ENCODE assay signal across 1 cellular context in genomic region chr14:23275412-23275811, GRCh38.
TF ChIP-seq lines count a peak whose summit lies in the region.

No MANE protein-coding gene starts in this region.

TF ChIP-seq in HepG2, 621 proteins besides CTCF, POLR2A, EP300 and RAD21 (continues in another document):
- TF ChIP-seq CHD2 (IDR thresholded peaks at IDR 0.05; ENCODE audit: low read depth, low read length): no peak
- TF ChIP-seq ARNT (IDR thresholded peaks at IDR 0.05): no peak
- TF ChIP-seq REXO4 (CRISPR knock-in tag; IDR thresholded peaks at IDR 0.05; ENCODE audit: borderline replicate concordance): no peak
- no peak for TF ChIP-seq THAP7 (CRISPR knock-in tag; IDR thresholded peaks at IDR 0.05)
- TF ChIP-seq NFE2 (CRISPR knock-in tag; IDR thresholded peaks at IDR 0.05): no peak
- peak; percentile 42; the same call in 1 of the 2 replicates for TF ChIP-seq ATF7 (IDR thresholded peaks at IDR 0.05)
- TF ChIP-seq ATF7 (CRISPR knock-in tag; IDR thresholded peaks at IDR 0.05): no peak
- no peak for TF ChIP-seq PRDM10 (CRISPR knock-in tag; IDR thresholded peaks at IDR 0.05; ENCODE audit: low read depth)
- no peak for TF ChIP-seq ZNF724P (CRISPR knock-in tag; IDR thresholded peaks at IDR 0.05; ENCODE audit: borderline replicate concordance)
- peak; percentile 68 for TF ChIP-seq RBM22 (optimal IDR thresholded peaks at IDR 0.05; ENCODE audit: low read length)
- TF ChIP-seq KDM1A (CRISPR knock-in tag; IDR thresholded peaks at IDR 0.05): no peak
- TF ChIP-seq KDM4B (CRISPR knock-in tag; IDR thresholded peaks at IDR 0.05): no peak
- TF ChIP-seq ZNF598 (CRISPR knock-in tag; IDR thresholded peaks at IDR 0.05; ENCODE audit: borderline replicate concordance): no peak
- TF ChIP-seq ZNF780A (CRISPR knock-in tag; IDR thresholded peaks at IDR 0.05): no peak
- TF ChIP-seq ZKSCAN8 (CRISPR knock-in tag; IDR thresholded peaks at IDR 0.05; ENCODE audit: borderline replicate concordance): no peak
- TF ChIP-seq ZNF788 (CRISPR knock-in tag; IDR thresholded peaks at IDR 0.05; ENCODE audit: borderline replicate concordance): no peak
- no peak for TF ChIP-seq ZNF30 (CRISPR knock-in tag; IDR thresholded peaks at IDR 0.05)
- no peak for TF ChIP-seq CBFB (CRISPR knock-in tag; IDR thresholded peaks at IDR 0.05)
- no peak for TF ChIP-seq RFXAP (CRISPR knock-in tag; IDR thresholded peaks at IDR 0.05; ENCODE audit: borderline replicate concordance)
- TF ChIP-seq REST (IDR thresholded peaks at IDR 0.05; ENCODE audit: borderline replicate concordance in 1 of 2, low read depth in 1 of 2, low read length in 2 of 2): no peak
- no peak for TF ChIP-seq ZBTB43 (CRISPR knock-in tag; conservative IDR thresholded peaks at IDR 0.05)
- TF ChIP-seq ZNF501 (CRISPR knock-in tag; IDR thresholded peaks at IDR 0.05): no peak
- TF ChIP-seq RBM39 (IDR thresholded peaks at IDR 0.05; ENCODE audit: low read depth, low read length, poor library complexity, severe bottlenecking): no peak
- TF ChIP-seq ZNF7 (CRISPR knock-in tag; IDR thresholded peaks at IDR 0.05): no peak
- no peak for TF ChIP-seq ZC3H13 (CRISPR knock-in tag; IDR thresholded peaks at IDR 0.05)
- TF ChIP-seq LCORL (IDR thresholded peaks at IDR 0.05): peak; percentile 17; the same call in 1 of the 2 replicates
- no peak for TF ChIP-seq LCORL (CRISPR knock-in tag; IDR thresholded peaks at IDR 0.05)
- no peak for TF ChIP-seq ARNTL (CRISPR knock-in tag; IDR thresholded peaks at IDR 0.05)
- no peak for TF ChIP-seq GFI1 (CRISPR knock-in tag; IDR thresholded peaks at IDR 0.05; ENCODE audit: borderline replicate concordance)
- TF ChIP-seq GABPA (IDR thresholded peaks at IDR 0.05; ENCODE audit: low read depth, low read length): no peak
- TF ChIP-seq GABPA (CRISPR knock-in tag; IDR thresholded peaks at IDR 0.05; ENCODE audit: low read depth): no peak
- no peak for TF ChIP-seq TRIM22 (IDR thresholded peaks at IDR 0.05)
- TF ChIP-seq POLR2G (IDR thresholded peaks at IDR 0.05; ENCODE audit: low read depth, low read length): peak; percentile 29; the same call in 1 of the 2 replicates
- TF ChIP-seq MIER2 (CRISPR knock-in tag; IDR thresholded peaks at IDR 0.05): no peak
- TF ChIP-seq POGZ (CRISPR knock-in tag; IDR thresholded peaks at IDR 0.05): no peak
- TF ChIP-seq KMT2B (CRISPR knock-in tag; IDR thresholded peaks at IDR 0.05): no peak
- no peak for TF ChIP-seq TAF15 (IDR thresholded peaks at IDR 0.05; ENCODE audit: low read depth, low read length, poor library complexity, severe bottlenecking)
- no peak for TF ChIP-seq TRAFD1 (CRISPR knock-in tag; IDR thresholded peaks at IDR 0.05; ENCODE audit: borderline replicate concordance)
- no peak for TF ChIP-seq HNRNPK (IDR thresholded peaks at IDR 0.05; ENCODE audit: low read depth, low read length, poor library complexity, severe bottlenecking)
- no peak for TF ChIP-seq STAT5B (CRISPR knock-in tag; IDR thresholded peaks at IDR 0.05)
- no peak for TF ChIP-seq ZNF747 (CRISPR knock-in tag; IDR thresholded peaks at IDR 0.05; ENCODE audit: borderline replicate concordance)
- TF ChIP-seq ZBTB42 (CRISPR knock-in tag; IDR thresholded peaks at IDR 0.05): no peak
- no peak for TF ChIP-seq TIGD3 (CRISPR knock-in tag; IDR thresholded peaks at IDR 0.05; ENCODE audit: borderline replicate concordance)
- TF ChIP-seq TBX3 (IDR thresholded peaks at IDR 0.05; ENCODE audit: borderline replicate concordance): 0 out of 2 replicates have a peak, but pooled peaks have one; percentile 24
- TF ChIP-seq ZFP90 (CRISPR knock-in tag; IDR thresholded peaks at IDR 0.05; ENCODE audit: borderline replicate concordance): no peak
- TF ChIP-seq RXRA (CRISPR knock-in tag; IDR thresholded peaks at IDR 0.05): no peak
- TF ChIP-seq RNF2 (conservative IDR thresholded peaks at IDR 0.05; ENCODE audit: low read depth): no peak
- TF ChIP-seq U2AF1 (optimal IDR thresholded peaks at IDR 0.05; ENCODE audit: low read depth, low read length): no peak
- TF ChIP-seq ZC3H4 (CRISPR knock-in tag; IDR thresholded peaks at IDR 0.05; ENCODE audit: borderline replicate concordance): no peak
- 0 out of 2 replicates have a peak, but pooled peaks have one; percentile 25 for TF ChIP-seq POLR2AphosphoS5 (IDR thresholded peaks at IDR 0.05; ENCODE audit: low read depth, low read length)
- no peak for TF ChIP-seq HMG20A (CRISPR knock-in tag; IDR thresholded peaks at IDR 0.05; ENCODE audit: borderline replicate concordance)
- no peak for TF ChIP-seq WIZ (CRISPR knock-in tag; IDR thresholded peaks at IDR 0.05)
- TF ChIP-seq CC2D1A (CRISPR knock-in tag; IDR thresholded peaks at IDR 0.05): no peak
- TF ChIP-seq ATF3 (CRISPR knock-in tag; IDR thresholded peaks at IDR 0.05): no peak
- no peak for TF ChIP-seq ZNF17 (CRISPR knock-in tag; IDR thresholded peaks at IDR 0.05)
- TF ChIP-seq GLI4 (CRISPR knock-in tag; IDR thresholded peaks at IDR 0.05; ENCODE audit: borderline replicate concordance): no peak
- TF ChIP-seq DR1 (CRISPR knock-in tag; IDR thresholded peaks at IDR 0.05): no peak
- TF ChIP-seq STAG1 (CRISPR knock-in tag; IDR thresholded peaks at IDR 0.05): no peak
- TF ChIP-seq MXI1 (IDR thresholded peaks at IDR 0.05; ENCODE audit: borderline replicate concordance, low read depth, low read length): no peak
- no peak for TF ChIP-seq ATM (IDR thresholded peaks at IDR 0.05; ENCODE audit: borderline replicate concordance)
